ENCODE assay signal across 1 cellular context in genomic region chr11:66494458-66494857, GRCh38.
TF ChIP-seq lines count a peak whose summit lies in the region.

No MANE protein-coding gene starts in this region.

TF ChIP-seq in HepG2, 621 proteins besides CTCF, POLR2A, EP300 and RAD21:
- TF ChIP-seq TFAP4 (IDR thresholded peaks at IDR 0.05; ENCODE audit: borderline replicate concordance, low read depth) (no peak), ZNF629 (CRISPR knock-in tag; conservative IDR thresholded peaks at IDR 0.05) (peak; percentile 74)
